In the genomic region with DNA sequence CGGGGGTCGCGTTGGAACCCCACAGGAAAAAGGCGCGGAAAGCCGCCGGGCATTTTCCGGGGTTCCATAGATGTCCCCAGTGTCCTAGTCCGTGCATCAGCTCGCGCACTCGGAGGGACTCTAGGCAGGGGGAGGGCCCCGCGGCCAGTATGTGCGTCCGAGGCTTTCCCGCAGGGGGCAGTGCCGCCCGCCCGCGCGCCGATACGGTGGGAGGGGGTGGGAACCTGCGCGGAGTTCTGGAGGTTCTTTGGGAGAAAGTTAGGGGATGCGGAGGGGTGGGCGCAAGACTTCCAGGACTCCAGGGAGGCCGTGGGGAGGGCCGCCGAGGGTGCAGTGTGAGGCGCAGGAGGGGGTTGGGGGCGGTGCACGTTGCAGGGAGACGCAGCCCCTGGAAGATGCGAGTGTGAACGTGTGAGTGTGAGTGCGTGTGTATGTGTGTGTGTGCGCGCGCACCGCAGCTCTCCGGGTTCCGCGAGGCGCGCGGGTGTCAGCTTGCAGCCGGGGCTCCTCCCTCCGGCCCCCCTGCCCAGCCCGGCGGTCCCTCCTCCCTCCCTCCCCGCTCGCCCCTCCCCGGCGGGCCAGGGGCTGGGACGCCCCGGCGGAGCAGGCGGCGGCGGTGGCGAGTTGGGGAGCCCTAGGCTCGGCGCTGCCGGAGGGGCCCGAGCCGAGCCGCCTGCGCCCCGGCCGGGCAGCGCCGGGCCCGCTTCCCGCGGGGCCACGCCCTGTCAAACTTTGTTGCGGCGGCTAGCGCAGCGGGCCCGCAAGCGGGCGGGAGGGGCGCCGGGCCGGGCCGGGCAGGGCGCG, we compare ENCODE assay signal across 1 cellular context.
TF ChIP-seq lines count a peak whose summit lies in the region.

A gene with protein sequence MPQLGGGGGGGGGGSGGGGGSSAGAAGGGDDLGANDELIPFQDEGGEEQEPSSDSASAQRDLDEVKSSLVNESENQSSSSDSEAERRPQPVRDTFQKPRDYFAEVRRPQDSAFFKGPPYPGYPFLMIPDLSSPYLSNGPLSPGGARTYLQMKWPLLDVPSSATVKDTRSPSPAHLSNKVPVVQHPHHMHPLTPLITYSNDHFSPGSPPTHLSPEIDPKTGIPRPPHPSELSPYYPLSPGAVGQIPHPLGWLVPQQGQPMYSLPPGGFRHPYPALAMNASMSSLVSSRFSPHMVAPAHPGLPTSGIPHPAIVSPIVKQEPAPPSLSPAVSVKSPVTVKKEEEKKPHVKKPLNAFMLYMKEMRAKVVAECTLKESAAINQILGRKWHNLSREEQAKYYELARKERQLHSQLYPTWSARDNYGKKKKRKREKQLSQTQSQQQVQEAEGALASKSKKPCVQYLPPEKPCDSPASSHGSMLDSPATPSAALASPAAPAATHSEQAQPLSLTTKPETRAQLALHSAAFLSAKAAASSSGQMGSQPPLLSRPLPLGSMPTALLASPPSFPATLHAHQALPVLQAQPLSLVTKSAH (plus strand): TSS at position 559 of the 804 bp plus-strand sequence. CDS start 293 bp downstream, outside the sequence.

TF ChIP-seq in HepG2, 621 proteins besides CTCF, POLR2A, EP300 and RAD21 (continued from another document and continues in another):
- TF ChIP-seq, protein P1, sequence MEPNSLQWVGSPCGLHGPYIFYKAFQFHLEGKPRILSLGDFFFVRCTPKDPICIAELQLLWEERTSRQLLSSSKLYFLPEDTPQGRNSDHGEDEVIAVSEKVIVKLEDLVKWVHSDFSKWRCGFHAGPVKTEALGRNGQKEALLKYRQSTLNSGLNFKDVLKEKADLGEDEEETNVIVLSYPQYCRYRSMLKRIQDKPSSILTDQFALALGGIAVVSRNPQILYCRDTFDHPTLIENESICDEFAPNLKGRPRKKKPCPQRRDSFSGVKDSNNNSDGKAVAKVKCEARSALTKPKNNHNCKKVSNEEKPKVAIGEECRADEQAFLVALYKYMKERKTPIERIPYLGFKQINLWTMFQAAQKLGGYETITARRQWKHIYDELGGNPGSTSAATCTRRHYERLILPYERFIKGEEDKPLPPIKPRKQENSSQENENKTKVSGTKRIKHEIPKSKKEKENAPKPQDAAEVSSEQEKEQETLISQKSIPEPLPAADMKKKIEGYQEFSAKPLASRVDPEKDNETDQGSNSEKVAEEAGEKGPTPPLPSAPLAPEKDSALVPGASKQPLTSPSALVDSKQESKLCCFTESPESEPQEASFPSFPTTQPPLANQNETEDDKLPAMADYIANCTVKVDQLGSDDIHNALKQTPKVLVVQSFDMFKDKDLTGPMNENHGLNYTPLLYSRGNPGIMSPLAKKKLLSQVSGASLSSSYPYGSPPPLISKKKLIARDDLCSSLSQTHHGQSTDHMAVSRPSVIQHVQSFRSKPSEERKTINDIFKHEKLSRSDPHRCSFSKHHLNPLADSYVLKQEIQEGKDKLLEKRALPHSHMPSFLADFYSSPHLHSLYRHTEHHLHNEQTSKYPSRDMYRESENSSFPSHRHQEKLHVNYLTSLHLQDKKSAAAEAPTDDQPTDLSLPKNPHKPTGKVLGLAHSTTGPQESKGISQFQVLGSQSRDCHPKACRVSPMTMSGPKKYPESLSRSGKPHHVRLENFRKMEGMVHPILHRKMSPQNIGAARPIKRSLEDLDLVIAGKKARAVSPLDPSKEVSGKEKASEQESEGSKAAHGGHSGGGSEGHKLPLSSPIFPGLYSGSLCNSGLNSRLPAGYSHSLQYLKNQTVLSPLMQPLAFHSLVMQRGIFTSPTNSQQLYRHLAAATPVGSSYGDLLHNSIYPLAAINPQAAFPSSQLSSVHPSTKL (CRISPR knock-in tag; IDR thresholded peaks at IDR 0.05) = 0 out of 2 replicates have a peak, but pooled peaks have one; percentile 14
- TF ChIP-seq PITX1 (CRISPR knock-in tag; IDR thresholded peaks at IDR 0.05) = 0 out of 2 replicates have a peak, but pooled peaks have one; percentile 18
- TF ChIP-seq EZH2 (conservative IDR thresholded peaks at IDR 0.05; ENCODE audit: low read depth, low read length) = peak; percentile 22; the same call in 1 of the 2 replicates
- 0 out of 2 replicates have a peak, but pooled peaks have one; percentile 16 for TF ChIP-seq RNF2 (conservative IDR thresholded peaks at IDR 0.05; ENCODE audit: low read depth)
- 0 out of 2 replicates have a peak, but pooled peaks have one; percentile 47 for TF ChIP-seq ZFP90 (CRISPR knock-in tag; IDR thresholded peaks at IDR 0.05; ENCODE audit: borderline replicate concordance)
- TF ChIP-seq HOXA5 (CRISPR knock-in tag; IDR thresholded peaks at IDR 0.05) = 0 out of 2 replicates have a peak, but pooled peaks have one; percentile 24
- TF ChIP-seq, protein P2, sequence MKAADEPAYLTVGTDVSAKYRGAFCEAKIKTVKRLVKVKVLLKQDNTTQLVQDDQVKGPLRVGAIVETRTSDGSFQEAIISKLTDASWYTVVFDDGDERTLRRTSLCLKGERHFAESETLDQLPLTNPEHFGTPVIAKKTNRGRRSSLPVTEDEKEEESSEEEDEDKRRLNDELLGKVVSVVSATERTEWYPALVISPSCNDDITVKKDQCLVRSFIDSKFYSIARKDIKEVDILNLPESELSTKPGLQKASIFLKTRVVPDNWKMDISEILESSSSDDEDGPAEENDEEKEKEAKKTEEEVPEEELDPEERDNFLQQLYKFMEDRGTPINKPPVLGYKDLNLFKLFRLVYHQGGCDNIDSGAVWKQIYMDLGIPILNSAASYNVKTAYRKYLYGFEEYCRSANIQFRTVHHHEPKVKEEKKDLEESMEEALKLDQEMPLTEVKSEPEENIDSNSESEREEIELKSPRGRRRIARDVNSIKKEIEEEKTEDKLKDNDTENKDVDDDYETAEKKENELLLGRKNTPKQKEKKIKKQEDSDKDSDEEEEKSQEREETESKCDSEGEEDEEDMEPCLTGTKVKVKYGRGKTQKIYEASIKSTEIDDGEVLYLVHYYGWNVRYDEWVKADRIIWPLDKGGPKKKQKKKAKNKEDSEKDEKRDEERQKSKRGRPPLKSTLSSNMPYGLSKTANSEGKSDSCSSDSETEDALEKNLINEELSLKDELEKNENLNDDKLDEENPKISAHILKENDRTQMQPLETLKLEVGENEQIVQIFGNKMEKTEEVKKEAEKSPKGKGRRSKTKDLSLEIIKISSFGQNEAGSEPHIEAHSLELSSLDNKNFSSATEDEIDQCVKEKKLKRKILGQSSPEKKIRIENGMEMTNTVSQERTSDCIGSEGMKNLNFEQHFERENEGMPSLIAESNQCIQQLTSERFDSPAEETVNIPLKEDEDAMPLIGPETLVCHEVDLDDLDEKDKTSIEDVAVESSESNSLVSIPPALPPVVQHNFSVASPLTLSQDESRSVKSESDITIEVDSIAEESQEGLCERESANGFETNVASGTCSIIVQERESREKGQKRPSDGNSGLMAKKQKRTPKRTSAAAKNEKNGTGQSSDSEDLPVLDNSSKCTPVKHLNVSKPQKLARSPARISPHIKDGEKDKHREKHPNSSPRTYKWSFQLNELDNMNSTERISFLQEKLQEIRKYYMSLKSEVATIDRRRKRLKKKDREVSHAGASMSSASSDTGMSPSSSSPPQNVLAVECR (CRISPR knock-in tag; IDR thresholded peaks at IDR 0.05; ENCODE audit: borderline replicate concordance) = 0 out of 2 replicates have a peak, but pooled peaks have one; percentile 18
- TF ChIP-seq ZNF891 (CRISPR knock-in tag; IDR thresholded peaks at IDR 0.05) = peak; percentile 35; the same call in 1 of the 2 replicates
- TF ChIP-seq, protein P3, sequence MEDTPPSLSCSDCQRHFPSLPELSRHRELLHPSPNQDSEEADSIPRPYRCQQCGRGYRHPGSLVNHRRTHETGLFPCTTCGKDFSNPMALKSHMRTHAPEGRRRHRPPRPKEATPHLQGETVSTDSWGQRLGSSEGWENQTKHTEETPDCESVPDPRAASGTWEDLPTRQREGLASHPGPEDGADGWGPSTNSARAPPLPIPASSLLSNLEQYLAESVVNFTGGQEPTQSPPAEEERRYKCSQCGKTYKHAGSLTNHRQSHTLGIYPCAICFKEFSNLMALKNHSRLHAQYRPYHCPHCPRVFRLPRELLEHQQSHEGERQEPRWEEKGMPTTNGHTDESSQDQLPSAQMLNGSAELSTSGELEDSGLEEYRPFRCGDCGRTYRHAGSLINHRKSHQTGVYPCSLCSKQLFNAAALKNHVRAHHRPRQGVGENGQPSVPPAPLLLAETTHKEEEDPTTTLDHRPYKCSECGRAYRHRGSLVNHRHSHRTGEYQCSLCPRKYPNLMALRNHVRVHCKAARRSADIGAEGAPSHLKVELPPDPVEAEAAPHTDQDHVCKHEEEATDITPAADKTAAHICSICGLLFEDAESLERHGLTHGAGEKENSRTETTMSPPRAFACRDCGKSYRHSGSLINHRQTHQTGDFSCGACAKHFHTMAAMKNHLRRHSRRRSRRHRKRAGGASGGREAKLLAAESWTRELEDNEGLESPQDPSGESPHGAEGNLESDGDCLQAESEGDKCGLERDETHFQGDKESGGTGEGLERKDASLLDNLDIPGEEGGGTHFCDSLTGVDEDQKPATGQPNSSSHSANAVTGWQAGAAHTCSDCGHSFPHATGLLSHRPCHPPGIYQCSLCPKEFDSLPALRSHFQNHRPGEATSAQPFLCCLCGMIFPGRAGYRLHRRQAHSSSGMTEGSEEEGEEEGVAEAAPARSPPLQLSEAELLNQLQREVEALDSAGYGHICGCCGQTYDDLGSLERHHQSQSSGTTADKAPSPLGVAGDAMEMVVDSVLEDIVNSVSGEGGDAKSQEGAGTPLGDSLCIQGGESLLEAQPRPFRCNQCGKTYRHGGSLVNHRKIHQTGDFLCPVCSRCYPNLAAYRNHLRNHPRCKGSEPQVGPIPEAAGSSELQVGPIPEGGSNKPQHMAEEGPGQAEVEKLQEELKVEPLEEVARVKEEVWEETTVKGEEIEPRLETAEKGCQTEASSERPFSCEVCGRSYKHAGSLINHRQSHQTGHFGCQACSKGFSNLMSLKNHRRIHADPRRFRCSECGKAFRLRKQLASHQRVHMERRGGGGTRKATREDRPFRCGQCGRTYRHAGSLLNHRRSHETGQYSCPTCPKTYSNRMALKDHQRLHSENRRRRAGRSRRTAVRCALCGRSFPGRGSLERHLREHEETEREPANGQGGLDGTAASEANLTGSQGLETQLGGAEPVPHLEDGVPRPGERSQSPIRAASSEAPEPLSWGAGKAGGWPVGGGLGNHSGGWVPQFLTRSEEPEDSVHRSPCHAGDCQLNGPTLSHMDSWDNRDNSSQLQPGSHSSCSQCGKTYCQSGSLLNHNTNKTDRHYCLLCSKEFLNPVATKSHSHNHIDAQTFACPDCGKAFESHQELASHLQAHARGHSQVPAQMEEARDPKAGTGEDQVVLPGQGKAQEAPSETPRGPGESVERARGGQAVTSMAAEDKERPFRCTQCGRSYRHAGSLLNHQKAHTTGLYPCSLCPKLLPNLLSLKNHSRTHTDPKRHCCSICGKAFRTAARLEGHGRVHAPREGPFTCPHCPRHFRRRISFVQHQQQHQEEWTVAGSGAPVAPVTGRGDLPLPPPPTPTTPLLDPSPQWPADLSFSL (CRISPR knock-in tag; IDR thresholded peaks at IDR 0.05) = 0 out of 2 replicates have a peak, but pooled peaks have one; percentile 26
- TF ChIP-seq SP1 (IDR thresholded peaks at IDR 0.05) = no peak
- peak; percentile 53 for TF ChIP-seq SP1 (CRISPR knock-in tag; IDR thresholded peaks at IDR 0.05)
- peak; percentile 68; the same call in 1 of the 2 replicates for TF ChIP-seq EED (CRISPR knock-in tag; IDR thresholded peaks at IDR 0.05)
- peak; percentile 31 for TF ChIP-seq SRSF1 (optimal IDR thresholded peaks at IDR 0.05; ENCODE audit: low read depth, low read length)
- TF ChIP-seq, protein P4, sequence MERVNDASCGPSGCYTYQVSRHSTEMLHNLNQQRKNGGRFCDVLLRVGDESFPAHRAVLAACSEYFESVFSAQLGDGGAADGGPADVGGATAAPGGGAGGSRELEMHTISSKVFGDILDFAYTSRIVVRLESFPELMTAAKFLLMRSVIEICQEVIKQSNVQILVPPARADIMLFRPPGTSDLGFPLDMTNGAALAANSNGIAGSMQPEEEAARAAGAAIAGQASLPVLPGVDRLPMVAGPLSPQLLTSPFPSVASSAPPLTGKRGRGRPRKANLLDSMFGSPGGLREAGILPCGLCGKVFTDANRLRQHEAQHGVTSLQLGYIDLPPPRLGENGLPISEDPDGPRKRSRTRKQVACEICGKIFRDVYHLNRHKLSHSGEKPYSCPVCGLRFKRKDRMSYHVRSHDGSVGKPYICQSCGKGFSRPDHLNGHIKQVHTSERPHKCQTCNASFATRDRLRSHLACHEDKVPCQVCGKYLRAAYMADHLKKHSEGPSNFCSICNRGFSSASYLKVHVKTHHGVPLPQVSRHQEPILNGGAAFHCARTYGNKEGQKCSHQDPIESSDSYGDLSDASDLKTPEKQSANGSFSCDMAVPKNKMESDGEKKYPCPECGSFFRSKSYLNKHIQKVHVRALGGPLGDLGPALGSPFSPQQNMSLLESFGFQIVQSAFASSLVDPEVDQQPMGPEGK (CRISPR knock-in tag; IDR thresholded peaks at IDR 0.05) = peak; percentile 58
- peak; percentile 65; the same call in 1 of the 2 replicates for TF ChIP-seq ZNF235 (CRISPR knock-in tag; IDR thresholded peaks at IDR 0.05; ENCODE audit: borderline replicate concordance)
- TF ChIP-seq, protein P5, sequence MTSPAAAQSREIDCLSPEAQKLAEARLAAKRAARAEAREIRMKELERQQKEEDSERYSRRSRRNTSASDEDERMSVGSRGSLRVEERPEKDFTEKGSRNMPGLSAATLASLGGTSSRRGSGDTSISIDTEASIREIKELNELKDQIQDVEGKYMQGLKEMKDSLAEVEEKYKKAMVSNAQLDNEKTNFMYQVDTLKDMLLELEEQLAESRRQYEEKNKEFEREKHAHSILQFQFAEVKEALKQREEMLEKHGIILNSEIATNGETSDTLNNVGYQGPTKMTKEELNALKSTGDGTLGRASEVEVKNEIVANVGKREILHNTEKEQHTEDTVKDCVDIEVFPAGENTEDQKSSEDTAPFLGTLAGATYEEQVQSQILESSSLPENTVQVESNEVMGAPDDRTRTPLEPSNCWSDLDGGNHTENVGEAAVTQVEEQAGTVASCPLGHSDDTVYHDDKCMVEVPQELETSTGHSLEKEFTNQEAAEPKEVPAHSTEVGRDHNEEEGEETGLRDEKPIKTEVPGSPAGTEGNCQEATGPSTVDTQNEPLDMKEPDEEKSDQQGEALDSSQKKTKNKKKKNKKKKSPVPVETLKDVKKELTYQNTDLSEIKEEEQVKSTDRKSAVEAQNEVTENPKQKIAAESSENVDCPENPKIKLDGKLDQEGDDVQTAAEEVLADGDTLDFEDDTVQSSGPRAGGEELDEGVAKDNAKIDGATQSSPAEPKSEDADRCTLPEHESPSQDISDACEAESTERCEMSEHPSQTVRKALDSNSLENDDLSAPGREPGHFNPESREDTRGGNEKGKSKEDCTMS (CRISPR knock-in tag; conservative IDR thresholded peaks at IDR 0.05) = no peak
- TF ChIP-seq, protein P6, sequence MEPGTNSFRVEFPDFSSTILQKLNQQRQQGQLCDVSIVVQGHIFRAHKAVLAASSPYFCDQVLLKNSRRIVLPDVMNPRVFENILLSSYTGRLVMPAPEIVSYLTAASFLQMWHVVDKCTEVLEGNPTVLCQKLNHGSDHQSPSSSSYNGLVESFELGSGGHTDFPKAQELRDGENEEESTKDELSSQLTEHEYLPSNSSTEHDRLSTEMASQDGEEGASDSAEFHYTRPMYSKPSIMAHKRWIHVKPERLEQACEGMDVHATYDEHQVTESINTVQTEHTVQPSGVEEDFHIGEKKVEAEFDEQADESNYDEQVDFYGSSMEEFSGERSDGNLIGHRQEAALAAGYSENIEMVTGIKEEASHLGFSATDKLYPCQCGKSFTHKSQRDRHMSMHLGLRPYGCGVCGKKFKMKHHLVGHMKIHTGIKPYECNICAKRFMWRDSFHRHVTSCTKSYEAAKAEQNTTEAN (CRISPR knock-in tag; conservative IDR thresholded peaks at IDR 0.05) = peak; percentile 72
- no peak for TF ChIP-seq TCF7L2 (IDR thresholded peaks at IDR 0.05; ENCODE audit: low read depth, low read length)
- no peak for TF ChIP-seq ZBTB8A (CRISPR knock-in tag; IDR thresholded peaks at IDR 0.05; ENCODE audit: borderline replicate concordance, low read depth)
- no peak for TF ChIP-seq GATAD2A (CRISPR knock-in tag; IDR thresholded peaks at IDR 0.05)
- TF ChIP-seq, protein P7, sequence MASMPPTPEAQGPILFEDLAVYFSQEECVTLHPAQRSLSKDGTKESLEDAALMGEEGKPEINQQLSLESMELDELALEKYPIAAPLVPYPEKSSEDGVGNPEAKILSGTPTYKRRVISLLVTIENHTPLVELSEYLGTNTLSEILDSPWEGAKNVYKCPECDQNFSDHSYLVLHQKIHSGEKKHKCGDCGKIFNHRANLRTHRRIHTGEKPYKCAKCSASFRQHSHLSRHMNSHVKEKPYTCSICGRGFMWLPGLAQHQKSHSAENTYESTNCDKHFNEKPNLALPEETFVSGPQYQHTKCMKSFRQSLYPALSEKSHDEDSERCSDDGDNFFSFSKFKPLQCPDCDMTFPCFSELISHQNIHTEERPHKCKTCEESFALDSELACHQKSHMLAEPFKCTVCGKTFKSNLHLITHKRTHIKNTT (CRISPR knock-in tag; IDR thresholded peaks at IDR 0.05) = no peak
